Comparison of ENCODE assay signal across 2 cellular contexts in the genomic region with DNA sequence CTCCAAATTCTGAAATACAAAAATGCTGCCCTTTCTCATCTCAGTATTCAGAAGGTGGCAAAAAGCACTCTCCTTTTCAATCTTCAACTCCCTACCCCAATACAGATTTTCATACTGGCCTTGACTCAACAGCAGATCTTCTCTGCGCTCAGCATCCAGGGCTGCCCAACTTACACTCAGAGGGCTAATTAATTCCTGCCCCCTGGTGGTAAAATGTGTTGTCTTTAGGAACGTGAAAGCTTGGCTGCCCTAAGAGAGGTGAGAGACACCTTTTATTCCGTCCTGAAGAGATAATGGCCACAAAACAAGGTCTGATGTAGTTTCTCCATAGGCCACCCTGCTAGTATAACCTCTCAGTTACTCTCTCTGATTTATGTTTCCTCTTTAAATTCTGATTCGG.
TF ChIP-seq lines count a peak whose summit lies in the region.

No MANE protein-coding gene starts in this region.

TF ChIP-seq in HEK293T, 16 proteins besides CTCF, POLR2A, EP300 and RAD21:
- no peak for TF ChIP-seq ARNT (IDR thresholded peaks at IDR 0.05)
- TF ChIP-seq LEF1 (IDR thresholded peaks at IDR 0.05; ENCODE audit: borderline replicate concordance) = no peak
- no peak for TF ChIP-seq CTBP1 (IDR thresholded peaks at IDR 0.05; ENCODE audit: borderline replicate concordance)

TF ChIP-seq in H1, 55 proteins besides CTCF, POLR2A, EP300 and RAD21:
- TF ChIP-seq KDM1A (IDR thresholded peaks at IDR 0.05; ENCODE audit: borderline replicate concordance, low read length) (no peak), EZH2 (IDR thresholded peaks at IDR 0.05; ENCODE audit: low read depth, low read length, severe bottlenecking) (no peak), NRF1 (IDR thresholded peaks at IDR 0.05; ENCODE audit: low read depth, low read length) (no peak)
